Comparison of ENCODE assay signal across 8 cellular contexts in genomic region chr20:34515484-34516037, GRCh38. TPM values are rescaled to one million over a fixed set of nuclear protein-coding genes. Genes with fewer than 3 reads are reported as not detected.
DNase-seq lines count a peak whose midpoint lies in the region; ATAC-seq and TF ChIP-seq lines count a peak whose summit lies in the region.

No MANE protein-coding gene starts in this region.

- CTCF ChIA-PET in activated naive CD4-positive, alpha-beta T cell treated with anti-CD3 and anti-CD28 coated beads, Interleukin-2, amount 10 ng/mL, durations not matched to agents 7 days and 5 days (lab: Charles Lee), result interaction anchor here (0.5 to 12.3 kb wide), 7 partner anchors 28 to 341 kb away, joined by 3 to 142 read pairs (median 3); no protein-coding TSS in a partner anchor

- H3K4me1 ChIP-seq in heart right ventricle, result peaks cover 0 to 67% (median 39%) of the 10 kb centered on the region in 9 donors

- peak overlapping the region; percentile 94 for H3K4me3 Mint-ChIP-seq in activated naive CD4-positive, alpha-beta T cell treated with anti-CD3 and anti-CD28 coated beads, Interleukin-2, amount 10 ng/mL, durations not matched to agents 7 days and 5 days

- ATAC-seq in GM21526 (IDR thresholded peaks at IDR 0.05; ENCODE audit: low FRiP score, unreplicated experiment) (peak; percentile 48), heart right ventricle (peak; percentile 3 to 68 (median 39))

- 6 to 9% methylated on average over 25 of the region's 25 CpGs for WGBS in heart right ventricle, 2 donors

- H3K9me3 ChIP-seq in heart right ventricle, result no peaks in the 10 kb centered on the region

- DNase-seq in DMS53 (lab: John Stamatoyannopoulos, UW) (peak; percentile 92), SHP77 (lab: John Stamatoyannopoulos, UW) (peak; percentile 76 to 78), heart right ventricle (peak in 1 of 2 donors; percentile 24), renal cortical epithelial cell (ENCODE audit: low read depth) (peak; percentile 61), epidermal melanocyte (ENCODE audit: insufficient read length, low spot score) (no peak)
- peak; percentile 83 for DNase-seq in activated naive CD4-positive, alpha-beta T cell treated with anti-CD3 and anti-CD28 coated beads, Interleukin-2, amount 10 ng/mL, durations not matched to agents 7 days and 5 days

- TF ChIP-seq CTCF in heart right ventricle (IDR thresholded peaks at IDR 0.05), result no peak

- intact Hi-C loops in heart right ventricle (cut with DNase I), result loop anchor here in 2 of 10 donors (5.0 to 10.0 kb wide), 2 partner anchors 203 to 661 kb away; no protein-coding TSS in a partner anchor

- no peaks in the 10 kb centered on the region for H3K27me3 ChIP-seq in heart right ventricle

- H3K9me3 Mint-ChIP-seq in activated naive CD4-positive, alpha-beta T cell treated with anti-CD3 and anti-CD28 coated beads, Interleukin-2, amount 10 ng/mL, durations not matched to agents 7 days and 5 days, result no peaks in the 10 kb centered on the region

- H3K36me3 Mint-ChIP-seq in activated naive CD4-positive, alpha-beta T cell treated with anti-CD3 and anti-CD28 coated beads, Interleukin-2, amount 10 ng/mL, durations not matched to agents 7 days and 5 days, result peaks cover 7% of the 10 kb centered on the region

- TF ChIP-seq EP300 in Ishikawa (IDR thresholded peaks at IDR 0.05; ENCODE audit: borderline replicate concordance), result no peak

- peaks cover 28% of the 10 kb centered on the region for H3K4me1 Mint-ChIP-seq in activated naive CD4-positive, alpha-beta T cell treated with anti-CD3 and anti-CD28 coated beads, Interleukin-2, amount 10 ng/mL, durations not matched to agents 7 days and 5 days

- H3K27ac ChIP-seq in heart right ventricle, result peak overlapping the region in 9 of 10 donors; percentile 85 to 98 (median 96)

- peak overlapping the region; percentile 98 for H3K27ac Mint-ChIP-seq in activated naive CD4-positive, alpha-beta T cell treated with anti-CD3 and anti-CD28 coated beads, Interleukin-2, amount 10 ng/mL, durations not matched to agents 7 days and 5 days

- peaks cover 4% of the 10 kb centered on the region for H3K27me3 Mint-ChIP-seq in activated naive CD4-positive, alpha-beta T cell treated with anti-CD3 and anti-CD28 coated beads, Interleukin-2, amount 10 ng/mL, durations not matched to agents 7 days and 5 days

- peaks cover 0 to 51% (median 7%) of the 10 kb centered on the region in 9 donors for H3K36me3 ChIP-seq in heart right ventricle

- no peak for TF ChIP-seq RAD21 in Ishikawa (IDR thresholded peaks at IDR 0.05; ENCODE audit: low read depth)

- H3K4me3 ChIP-seq in heart right ventricle, result peak overlapping the region; percentile 48 to 92 (median 74)

TF ChIP-seq in Ishikawa, 13 proteins besides CTCF, POLR2A, EP300 and RAD21:
- TF ChIP-seq NFIC (IDR thresholded peaks at IDR 0.05), result 0 out of 2 replicates have a peak, but pooled peaks have one; percentile 1
- TF ChIP-seq TAF1 (IDR thresholded peaks at IDR 0.05; ENCODE audit: low read depth), result no peak
- TF ChIP-seq YY1 (IDR thresholded peaks at IDR 0.05; ENCODE audit: low read depth), result no peak
- TF ChIP-seq CEBPB (IDR thresholded peaks at IDR 0.05), result peak; percentile 29; the same call in 1 of the 2 replicates

RNA-seq across cellular contexts. Expression of gene DYNLRB1, which starts 0.7 kb away (rescaled TPM):
- total RNA-seq in heart right ventricle, result 100 to 1,000 TPM; 132 to 187 (median 148) TPM
- polyA plus RNA-seq in heart right ventricle, result 100 to 1,000 TPM; 253 to 408 TPM
- total RNA-seq in renal cortical epithelial cell, result 30.6 and 60.1 TPM in 2 replicates

RNA-seq across cellular contexts. Expression of gene MAP1LC3A, which starts 43.0 kb away (rescaled TPM):
- 100 to 1,000 TPM in 2 of 10 donors, 10 to 100 TPM in 8; 61.7 to 137 (median 74.6) TPM for total RNA-seq in heart right ventricle
- polyA plus RNA-seq in heart right ventricle, result 100 to 1,000 TPM in 1 of 2 donors, 10 to 100 TPM in 1; 61.5 to 133 TPM
- total RNA-seq in renal cortical epithelial cell, result 14.9 and 43.3 TPM in 2 replicates
